ENCODE assay signal across 8 cellular contexts in genomic region chr12:113422030-113422900, GRCh38. TPM values are rescaled to one million over a fixed set of nuclear protein-coding genes. Genes with fewer than 3 reads are reported as not detected.
DNase-seq lines count a peak whose midpoint lies in the region; ATAC-seq, FAIRE-seq and TF ChIP-seq lines count a peak whose summit lies in the region.

A gene with protein sequence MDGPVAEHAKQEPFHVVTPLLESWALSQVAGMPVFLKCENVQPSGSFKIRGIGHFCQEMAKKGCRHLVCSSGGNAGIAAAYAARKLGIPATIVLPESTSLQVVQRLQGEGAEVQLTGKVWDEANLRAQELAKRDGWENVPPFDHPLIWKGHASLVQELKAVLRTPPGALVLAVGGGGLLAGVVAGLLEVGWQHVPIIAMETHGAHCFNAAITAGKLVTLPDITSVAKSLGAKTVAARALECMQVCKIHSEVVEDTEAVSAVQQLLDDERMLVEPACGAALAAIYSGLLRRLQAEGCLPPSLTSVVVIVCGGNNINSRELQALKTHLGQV (plus strand): TSS chr12:113422380. CDS start chr12:113427983, 5,603 bp downstream.

- dilution Hi-C loops in keratinocyte (cut with MboI; ENCODE audit: extremely low pct_ligation_motif_present, low sequenced_read_pairs) = no loop called here

- H3K36me3 ChIP-seq in ES-I3 (ENCODE audit: insufficient read depth, low read length) (no peaks in the 10 kb centered on the region), keratinocyte (ENCODE audit: control insufficient read depth in 2 of 2, extremely low read depth in 1 of 2, insufficient read depth in 2 of 2, low read length in 2 of 2) (no peaks in the 10 kb centered on the region), spleen (no peaks in the 10 kb centered on the region)

- H3K27ac ChIP-seq in keratinocyte (ENCODE audit: control insufficient read depth, insufficient read depth, low read length) (no peak within 1 kb of the TSS), spleen (peak within 1 kb of the TSS in 7 of 8 donors; percentile 37 to 81 (median 72))

- H3K4me2 ChIP-seq in keratinocyte (ENCODE audit: control insufficient read depth, extremely low read depth, insufficient read depth, low read depth, low read length) = peak within 1 kb of the TSS; percentile 78

- no peaks in the 10 kb centered on the region for H3K79me2 ChIP-seq in keratinocyte (ENCODE audit: control insufficient read depth, insufficient read depth, low read length)

- no peaks in the 10 kb centered on the region for H4K20me1 ChIP-seq in keratinocyte (ENCODE audit: control insufficient read depth, extremely low read depth, insufficient read depth, low read length)

- intact Hi-C loops in spleen (cut with DNase I; ENCODE audit: low total_unique reads) = loop anchor here (10.0 kb wide), 1 partner anchor 97 kb away; no protein-coding TSS in a partner anchor

- WGBS in spleen, 5 donors = 2 to 11% (median 9%) methylated on average over 11 to 13 of the region's 13 CpGs

- H3K9me3 ChIP-seq in ES-I3 (ENCODE audit: control insufficient read depth, insufficient read depth, low read length) (no peaks in the 10 kb centered on the region), keratinocyte (ENCODE audit: control insufficient read depth, low read depth, low read length) (no peaks in the 10 kb centered on the region), spleen (no peaks in the 10 kb centered on the region)

- H3K4me1 ChIP-seq in ES-I3 (ENCODE audit: insufficient read depth, low read length) (peaks cover 11% of the 10 kb centered on the region; the same call in 1 of the 2 replicates), keratinocyte (ENCODE audit: control insufficient read depth, extremely low read depth, insufficient read depth, low read length) (peaks cover 12% of the 10 kb centered on the region), spleen (peaks cover 11 to 37% (median 19%) of the 10 kb centered on the region in 6 donors)

- H3K27me3 ChIP-seq in keratinocyte (ENCODE audit: control insufficient read depth, extremely low read depth, insufficient read depth, low read length) = peaks cover 5% of the 10 kb centered on the region
- peaks cover 0 to 17% (median 0%) of the 10 kb centered on the region in 7 donors for H3K27me3 ChIP-seq in spleen (replicated peaks in 1 of 7)

- peak; percentile 77 for FAIRE-seq in keratinocyte (lab: Jason Lieb, UNC)

- TF ChIP-seq CTCF in cardiac fibroblast (IDR thresholded peaks at IDR 0.05; ENCODE audit: low read depth, low read length) = no peak
- TF ChIP-seq CTCF in keratinocyte (optimal IDR thresholded peaks at IDR 0.05 in 1 of 3, IDR thresholded peaks at IDR 0.05 in 1 of 3, conservative IDR thresholded peaks at IDR 0.05 in 1 of 3; ENCODE audit: extremely low read depth in 1 of 3, insufficient read depth in 2 of 3, low read length in 3 of 3) = no peak
- TF ChIP-seq CTCF in spleen (IDR thresholded peaks at IDR 0.05 in 8 of 11, conservative IDR thresholded peaks at IDR 0.05 in 3 of 11) = no peak

- H3K9me1 ChIP-seq in keratinocyte (ENCODE audit: control insufficient read depth, extremely low read depth, insufficient read depth, low read length) = no peaks in the 10 kb centered on the region

- peak; percentile 78 for ATAC-seq in GM21360 (IDR thresholded peaks at IDR 0.05; ENCODE audit: unreplicated experiment)
- ATAC-seq in HG03558 (IDR thresholded peaks at IDR 0.05; ENCODE audit: extremely low read depth, unreplicated experiment) = peak; percentile 85

- peak within 1 kb of the TSS; percentile 79 for H2AFZ ChIP-seq in keratinocyte (ENCODE audit: control insufficient read depth, low read length)

- H3K4me3 ChIP-seq in cardiac fibroblast (replicated peaks in 1 of 2; ENCODE audit: low read depth in 2 of 2, low read length in 2 of 2) (peak within 1 kb of the TSS; percentile 69 to 72), keratinocyte (ENCODE audit: control insufficient read depth in 2 of 3, extremely low read depth in 1 of 3, insufficient read depth in 2 of 3, low read depth in 1 of 3, low read length in 3 of 3) (peak within 1 kb of the TSS; percentile 48 to 70 (median 64)), spleen (peak within 1 kb of the TSS; percentile 9 to 66 (median 36))

- no peak for TF ChIP-seq POLR2A in spleen (IDR thresholded peaks at IDR 0.05)

- DNase-seq in cardiac fibroblast (ENCODE audit: low read depth in 2 of 2) (peak; percentile 82 to 87), keratinocyte (ENCODE audit: low read depth, low spot score) (peak; percentile 35), spleen (peak; percentile 84), NCI-H345 treated with DMSO at 0.1 percent for 48 hours (lab: John Stamatoyannopoulos, UW; ENCODE audit: unreplicated experiment) (no peak)

- H3K9ac ChIP-seq in ES-I3 (ENCODE audit: low read depth, low read length) (peak within 1 kb of the TSS; percentile 49), keratinocyte (ENCODE audit: control insufficient read depth, extremely low read depth, insufficient read depth, low read length) (peak within 1 kb of the TSS; percentile 67)

TF ChIP-seq in PFSK-1, 5 proteins besides CTCF, POLR2A, EP300 and RAD21:
- TF ChIP-seq TAF1 (IDR thresholded peaks at IDR 0.05; ENCODE audit: borderline replicate concordance, insufficient read depth, low read length) (peak; percentile 75; the same call in 1 of the 2 replicates), FOXP2 (optimal IDR thresholded peaks at IDR 0.05; ENCODE audit: borderline replicate concordance, extremely low read depth, extremely low read length, insufficient read depth) (no peak), SIN3A (IDR thresholded peaks at IDR 0.05; ENCODE audit: borderline replicate concordance, insufficient read depth, low read length) (0 out of 2 replicates have a peak, but pooled peaks have one; percentile 76), REST (IDR thresholded peaks at IDR 0.05; ENCODE audit: insufficient read depth in 1 of 2, low read depth in 2 of 2, low read length in 2 of 2) (peak; percentile 73 to 87), POLR2AphosphoS5 (IDR thresholded peaks at IDR 0.05; ENCODE audit: low read depth, low read length) (peak; percentile 94)

RNA-seq across cellular contexts. Expression of the gene that starts here (rescaled TPM):
- polyA plus RNA-seq in PFSK-1 (2012; ENCODE audit: insufficient read length, low read depth) = 41.6 TPM
- 1.4 to 4.7 TPM (median 1.9 TPM) in 3 replicates for polyA plus RNA-seq in keratinocyte
- polyA plus RNA-seq in keratinocyte (2011; ENCODE audit: low read depth) = 1.2 TPM
- polyA plus RNA-seq in keratinocyte (2011; cell fraction: cytosol; rRNA removed) = 2.7 and 4.8 TPM in 2 replicates
- polyA plus RNA-seq in keratinocyte (2011; cell fraction: nucleus; rRNA removed) = 3.7 TPM in 2 replicates
- polyA plus RNA-seq in keratinocyte (2012; ENCODE audit: low replicate concordance) = 1.3 and 2.0 TPM in 2 replicates
- 0.77 to 2.5 TPM in 2 of 3 replicates, not detected in the other for polyA minus RNA-seq in keratinocyte
- 2.9 TPM for polyA minus RNA-seq in keratinocyte (2011; cell fraction: cytosol; rRNA and poly(A)+ RNA removed)
- 1.2 and 1.6 TPM in 2 replicates for polyA minus RNA-seq in keratinocyte (2011; cell fraction: nucleus; rRNA and poly(A)+ RNA removed)
- total RNA-seq in spleen = 1 to 10 TPM; 2.0 to 8.4 (median 4.7) TPM
- polyA plus RNA-seq in spleen = 10 to 100 TPM in 1 of 3 donors, 1 to 10 TPM in 2; 5.2 to 12.1 (median 8.9) TPM
